In the genomic region with DNA sequence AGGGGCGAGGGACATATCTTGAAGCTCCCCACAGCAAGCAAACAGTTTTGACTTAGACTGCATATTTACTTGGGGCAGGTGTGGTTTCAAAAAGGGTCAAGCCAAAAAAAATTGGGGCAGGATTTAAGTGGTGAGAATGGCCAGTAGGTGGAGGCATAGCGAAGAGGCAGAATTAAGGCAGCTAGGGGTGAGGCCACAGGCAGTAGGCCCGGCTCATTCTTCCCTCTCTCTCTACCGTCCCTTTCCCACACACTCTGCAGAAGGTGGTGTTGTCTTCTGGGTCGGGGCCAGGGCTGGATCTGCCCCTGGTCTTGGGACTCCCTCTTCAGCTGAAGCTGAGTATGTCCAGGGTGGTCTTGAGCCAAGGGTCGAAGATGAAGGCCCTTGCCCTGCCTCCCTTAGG, we compare ENCODE assay signal across 1 cellular context.
TF ChIP-seq lines count a peak whose summit lies in the region.

No MANE protein-coding gene starts in this region.

TF ChIP-seq in HepG2, 621 proteins besides CTCF, POLR2A, EP300 and RAD21 (continues in another document):
- TF ChIP-seq, protein P1, sequence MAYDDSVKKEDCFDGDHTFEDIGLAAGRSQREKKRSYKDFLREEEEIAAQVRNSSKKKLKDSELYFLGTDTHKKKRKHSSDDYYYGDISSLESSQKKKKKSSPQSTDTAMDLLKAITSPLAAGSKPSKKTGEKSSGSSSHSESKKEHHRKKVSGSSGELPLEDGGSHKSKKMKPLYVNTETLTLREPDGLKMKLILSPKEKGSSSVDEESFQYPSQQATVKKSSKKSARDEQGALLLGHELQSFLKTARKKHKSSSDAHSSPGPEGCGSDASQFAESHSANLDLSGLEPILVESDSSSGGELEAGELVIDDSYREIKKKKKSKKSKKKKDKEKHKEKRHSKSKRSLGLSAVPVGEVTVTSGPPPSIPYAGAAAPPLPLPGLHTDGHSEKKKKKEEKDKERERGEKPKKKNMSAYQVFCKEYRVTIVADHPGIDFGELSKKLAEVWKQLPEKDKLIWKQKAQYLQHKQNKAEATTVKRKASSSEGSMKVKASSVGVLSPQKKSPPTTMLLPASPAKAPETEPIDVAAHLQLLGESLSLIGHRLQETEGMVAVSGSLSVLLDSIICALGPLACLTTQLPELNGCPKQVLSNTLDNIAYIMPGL (CRISPR knock-in tag; IDR thresholded peaks at IDR 0.05; ENCODE audit: borderline replicate concordance in 1 of 2, low read depth in 1 of 2) = 0 out of 4 replicates have a peak, but pooled peaks of 1 of the 2 experiments have one; percentile 12
- TF ChIP-seq NFYC (CRISPR knock-in tag; IDR thresholded peaks at IDR 0.05) (peak; percentile 5; the same call in 1 of the 2 replicates), HMG20A (CRISPR knock-in tag; IDR thresholded peaks at IDR 0.05; ENCODE audit: borderline replicate concordance) (no peak), KAT8 (CRISPR knock-in tag; IDR thresholded peaks at IDR 0.05) (no peak), ZNF552 (CRISPR knock-in tag; IDR thresholded peaks at IDR 0.05; ENCODE audit: borderline replicate concordance) (no peak), ZNF225 (CRISPR knock-in tag; IDR thresholded peaks at IDR 0.05) (no peak), NCOA2 (CRISPR knock-in tag; IDR thresholded peaks at IDR 0.05) (no peak), NFKB2 (CRISPR knock-in tag; IDR thresholded peaks at IDR 0.05; ENCODE audit: borderline replicate concordance) (peak; percentile 0; the same call in 1 of the 2 replicates), KDM2A (CRISPR knock-in tag; IDR thresholded peaks at IDR 0.05; ENCODE audit: borderline replicate concordance, low read depth) (no peak), NR3C1 (CRISPR knock-in tag; IDR thresholded peaks at IDR 0.05) (no peak), ZFY (CRISPR knock-in tag; IDR thresholded peaks at IDR 0.05) (peak; percentile 33; the same call in 1 of the 2 replicates), ZFAT (CRISPR knock-in tag; conservative IDR thresholded peaks at IDR 0.05) (no peak), ZFX (CRISPR knock-in tag; IDR thresholded peaks at IDR 0.05; ENCODE audit: low read depth) (peak; percentile 22), ZNF607 (CRISPR knock-in tag; IDR thresholded peaks at IDR 0.05; ENCODE audit: borderline replicate concordance) (peak; percentile 45; the same call in 1 of the 2 replicates), KDM5B (CRISPR knock-in tag; IDR thresholded peaks at IDR 0.05; ENCODE audit: borderline replicate concordance) (no peak), AKAP8 (CRISPR knock-in tag; IDR thresholded peaks at IDR 0.05) (no peak), ZNF615 (CRISPR knock-in tag; IDR thresholded peaks at IDR 0.05; ENCODE audit: borderline replicate concordance) (no peak), ZNF343 (CRISPR knock-in tag; IDR thresholded peaks at IDR 0.05) (no peak), GZF1 (CRISPR knock-in tag; IDR thresholded peaks at IDR 0.05) (no peak), KDM1A (CRISPR knock-in tag; IDR thresholded peaks at IDR 0.05) (no peak), AHR (CRISPR knock-in tag; IDR thresholded peaks at IDR 0.05) (no peak), STAG1 (CRISPR knock-in tag; IDR thresholded peaks at IDR 0.05) (peak; percentile 19)
- TF ChIP-seq, protein P2, sequence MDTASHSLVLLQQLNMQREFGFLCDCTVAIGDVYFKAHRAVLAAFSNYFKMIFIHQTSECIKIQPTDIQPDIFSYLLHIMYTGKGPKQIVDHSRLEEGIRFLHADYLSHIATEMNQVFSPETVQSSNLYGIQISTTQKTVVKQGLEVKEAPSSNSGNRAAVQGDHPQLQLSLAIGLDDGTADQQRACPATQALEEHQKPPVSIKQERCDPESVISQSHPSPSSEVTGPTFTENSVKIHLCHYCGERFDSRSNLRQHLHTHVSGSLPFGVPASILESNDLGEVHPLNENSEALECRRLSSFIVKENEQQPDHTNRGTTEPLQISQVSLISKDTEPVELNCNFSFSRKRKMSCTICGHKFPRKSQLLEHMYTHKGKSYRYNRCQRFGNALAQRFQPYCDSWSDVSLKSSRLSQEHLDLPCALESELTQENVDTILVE (CRISPR knock-in tag; IDR thresholded peaks at IDR 0.05) = no peak
- TF ChIP-seq, protein P3, sequence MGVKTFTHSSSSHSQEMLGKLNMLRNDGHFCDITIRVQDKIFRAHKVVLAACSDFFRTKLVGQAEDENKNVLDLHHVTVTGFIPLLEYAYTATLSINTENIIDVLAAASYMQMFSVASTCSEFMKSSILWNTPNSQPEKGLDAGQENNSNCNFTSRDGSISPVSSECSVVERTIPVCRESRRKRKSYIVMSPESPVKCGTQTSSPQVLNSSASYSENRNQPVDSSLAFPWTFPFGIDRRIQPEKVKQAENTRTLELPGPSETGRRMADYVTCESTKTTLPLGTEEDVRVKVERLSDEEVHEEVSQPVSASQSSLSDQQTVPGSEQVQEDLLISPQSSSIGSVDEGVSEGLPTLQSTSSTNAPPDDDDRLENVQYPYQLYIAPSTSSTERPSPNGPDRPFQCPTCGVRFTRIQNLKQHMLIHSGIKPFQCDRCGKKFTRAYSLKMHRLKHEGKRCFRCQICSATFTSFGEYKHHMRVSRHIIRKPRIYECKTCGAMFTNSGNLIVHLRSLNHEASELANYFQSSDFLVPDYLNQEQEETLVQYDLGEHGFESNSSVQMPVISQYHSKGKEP (CRISPR knock-in tag; IDR thresholded peaks at IDR 0.05) = no peak
- TF ChIP-seq, protein P4, sequence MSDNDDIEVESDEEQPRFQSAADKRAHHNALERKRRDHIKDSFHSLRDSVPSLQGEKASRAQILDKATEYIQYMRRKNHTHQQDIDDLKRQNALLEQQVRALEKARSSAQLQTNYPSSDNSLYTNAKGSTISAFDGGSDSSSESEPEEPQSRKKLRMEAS (IDR thresholded peaks at IDR 0.05) = 0 out of 2 replicates have a peak, but pooled peaks have one; percentile 5
- TF ChIP-seq, protein P5, sequence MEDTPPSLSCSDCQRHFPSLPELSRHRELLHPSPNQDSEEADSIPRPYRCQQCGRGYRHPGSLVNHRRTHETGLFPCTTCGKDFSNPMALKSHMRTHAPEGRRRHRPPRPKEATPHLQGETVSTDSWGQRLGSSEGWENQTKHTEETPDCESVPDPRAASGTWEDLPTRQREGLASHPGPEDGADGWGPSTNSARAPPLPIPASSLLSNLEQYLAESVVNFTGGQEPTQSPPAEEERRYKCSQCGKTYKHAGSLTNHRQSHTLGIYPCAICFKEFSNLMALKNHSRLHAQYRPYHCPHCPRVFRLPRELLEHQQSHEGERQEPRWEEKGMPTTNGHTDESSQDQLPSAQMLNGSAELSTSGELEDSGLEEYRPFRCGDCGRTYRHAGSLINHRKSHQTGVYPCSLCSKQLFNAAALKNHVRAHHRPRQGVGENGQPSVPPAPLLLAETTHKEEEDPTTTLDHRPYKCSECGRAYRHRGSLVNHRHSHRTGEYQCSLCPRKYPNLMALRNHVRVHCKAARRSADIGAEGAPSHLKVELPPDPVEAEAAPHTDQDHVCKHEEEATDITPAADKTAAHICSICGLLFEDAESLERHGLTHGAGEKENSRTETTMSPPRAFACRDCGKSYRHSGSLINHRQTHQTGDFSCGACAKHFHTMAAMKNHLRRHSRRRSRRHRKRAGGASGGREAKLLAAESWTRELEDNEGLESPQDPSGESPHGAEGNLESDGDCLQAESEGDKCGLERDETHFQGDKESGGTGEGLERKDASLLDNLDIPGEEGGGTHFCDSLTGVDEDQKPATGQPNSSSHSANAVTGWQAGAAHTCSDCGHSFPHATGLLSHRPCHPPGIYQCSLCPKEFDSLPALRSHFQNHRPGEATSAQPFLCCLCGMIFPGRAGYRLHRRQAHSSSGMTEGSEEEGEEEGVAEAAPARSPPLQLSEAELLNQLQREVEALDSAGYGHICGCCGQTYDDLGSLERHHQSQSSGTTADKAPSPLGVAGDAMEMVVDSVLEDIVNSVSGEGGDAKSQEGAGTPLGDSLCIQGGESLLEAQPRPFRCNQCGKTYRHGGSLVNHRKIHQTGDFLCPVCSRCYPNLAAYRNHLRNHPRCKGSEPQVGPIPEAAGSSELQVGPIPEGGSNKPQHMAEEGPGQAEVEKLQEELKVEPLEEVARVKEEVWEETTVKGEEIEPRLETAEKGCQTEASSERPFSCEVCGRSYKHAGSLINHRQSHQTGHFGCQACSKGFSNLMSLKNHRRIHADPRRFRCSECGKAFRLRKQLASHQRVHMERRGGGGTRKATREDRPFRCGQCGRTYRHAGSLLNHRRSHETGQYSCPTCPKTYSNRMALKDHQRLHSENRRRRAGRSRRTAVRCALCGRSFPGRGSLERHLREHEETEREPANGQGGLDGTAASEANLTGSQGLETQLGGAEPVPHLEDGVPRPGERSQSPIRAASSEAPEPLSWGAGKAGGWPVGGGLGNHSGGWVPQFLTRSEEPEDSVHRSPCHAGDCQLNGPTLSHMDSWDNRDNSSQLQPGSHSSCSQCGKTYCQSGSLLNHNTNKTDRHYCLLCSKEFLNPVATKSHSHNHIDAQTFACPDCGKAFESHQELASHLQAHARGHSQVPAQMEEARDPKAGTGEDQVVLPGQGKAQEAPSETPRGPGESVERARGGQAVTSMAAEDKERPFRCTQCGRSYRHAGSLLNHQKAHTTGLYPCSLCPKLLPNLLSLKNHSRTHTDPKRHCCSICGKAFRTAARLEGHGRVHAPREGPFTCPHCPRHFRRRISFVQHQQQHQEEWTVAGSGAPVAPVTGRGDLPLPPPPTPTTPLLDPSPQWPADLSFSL (CRISPR knock-in tag; IDR thresholded peaks at IDR 0.05) = no peak
- TF ChIP-seq, protein P6, sequence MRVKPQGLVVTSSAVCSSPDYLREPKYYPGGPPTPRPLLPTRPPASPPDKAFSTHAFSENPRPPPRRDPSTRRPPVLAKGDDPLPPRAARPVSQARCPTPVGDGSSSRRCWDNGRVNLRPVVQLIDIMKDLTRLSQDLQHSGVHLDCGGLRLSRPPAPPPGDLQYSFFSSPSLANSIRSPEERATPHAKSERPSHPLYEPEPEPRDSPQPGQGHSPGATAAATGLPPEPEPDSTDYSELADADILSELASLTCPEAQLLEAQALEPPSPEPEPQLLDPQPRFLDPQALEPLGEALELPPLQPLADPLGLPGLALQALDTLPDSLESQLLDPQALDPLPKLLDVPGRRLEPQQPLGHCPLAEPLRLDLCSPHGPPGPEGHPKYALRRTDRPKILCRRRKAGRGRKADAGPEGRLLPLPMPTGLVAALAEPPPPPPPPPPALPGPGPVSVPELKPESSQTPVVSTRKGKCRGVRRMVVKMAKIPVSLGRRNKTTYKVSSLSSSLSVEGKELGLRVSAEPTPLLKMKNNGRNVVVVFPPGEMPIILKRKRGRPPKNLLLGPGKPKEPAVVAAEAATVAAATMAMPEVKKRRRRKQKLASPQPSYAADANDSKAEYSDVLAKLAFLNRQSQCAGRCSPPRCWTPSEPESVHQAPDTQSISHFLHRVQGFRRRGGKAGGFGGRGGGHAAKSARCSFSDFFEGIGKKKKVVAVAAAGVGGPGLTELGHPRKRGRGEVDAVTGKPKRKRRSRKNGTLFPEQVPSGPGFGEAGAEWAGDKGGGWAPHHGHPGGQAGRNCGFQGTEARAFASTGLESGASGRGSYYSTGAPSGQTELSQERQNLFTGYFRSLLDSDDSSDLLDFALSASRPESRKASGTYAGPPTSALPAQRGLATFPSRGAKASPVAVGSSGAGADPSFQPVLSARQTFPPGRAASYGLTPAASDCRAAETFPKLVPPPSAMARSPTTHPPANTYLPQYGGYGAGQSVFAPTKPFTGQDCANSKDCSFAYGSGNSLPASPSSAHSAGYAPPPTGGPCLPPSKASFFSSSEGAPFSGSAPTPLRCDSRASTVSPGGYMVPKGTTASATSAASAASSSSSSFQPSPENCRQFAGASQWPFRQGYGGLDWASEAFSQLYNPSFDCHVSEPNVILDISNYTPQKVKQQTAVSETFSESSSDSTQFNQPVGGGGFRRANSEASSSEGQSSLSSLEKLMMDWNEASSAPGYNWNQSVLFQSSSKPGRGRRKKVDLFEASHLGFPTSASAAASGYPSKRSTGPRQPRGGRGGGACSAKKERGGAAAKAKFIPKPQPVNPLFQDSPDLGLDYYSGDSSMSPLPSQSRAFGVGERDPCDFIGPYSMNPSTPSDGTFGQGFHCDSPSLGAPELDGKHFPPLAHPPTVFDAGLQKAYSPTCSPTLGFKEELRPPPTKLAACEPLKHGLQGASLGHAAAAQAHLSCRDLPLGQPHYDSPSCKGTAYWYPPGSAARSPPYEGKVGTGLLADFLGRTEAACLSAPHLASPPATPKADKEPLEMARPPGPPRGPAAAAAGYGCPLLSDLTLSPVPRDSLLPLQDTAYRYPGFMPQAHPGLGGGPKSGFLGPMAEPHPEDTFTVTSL (CRISPR knock-in tag; IDR thresholded peaks at IDR 0.05; ENCODE audit: borderline replicate concordance) = no peak
- TF ChIP-seq, protein P7, sequence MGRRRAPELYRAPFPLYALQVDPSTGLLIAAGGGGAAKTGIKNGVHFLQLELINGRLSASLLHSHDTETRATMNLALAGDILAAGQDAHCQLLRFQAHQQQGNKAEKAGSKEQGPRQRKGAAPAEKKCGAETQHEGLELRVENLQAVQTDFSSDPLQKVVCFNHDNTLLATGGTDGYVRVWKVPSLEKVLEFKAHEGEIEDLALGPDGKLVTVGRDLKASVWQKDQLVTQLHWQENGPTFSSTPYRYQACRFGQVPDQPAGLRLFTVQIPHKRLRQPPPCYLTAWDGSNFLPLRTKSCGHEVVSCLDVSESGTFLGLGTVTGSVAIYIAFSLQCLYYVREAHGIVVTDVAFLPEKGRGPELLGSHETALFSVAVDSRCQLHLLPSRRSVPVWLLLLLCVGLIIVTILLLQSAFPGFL (CRISPR knock-in tag; IDR thresholded peaks at IDR 0.05) = no peak
- TF ChIP-seq, protein P8, sequence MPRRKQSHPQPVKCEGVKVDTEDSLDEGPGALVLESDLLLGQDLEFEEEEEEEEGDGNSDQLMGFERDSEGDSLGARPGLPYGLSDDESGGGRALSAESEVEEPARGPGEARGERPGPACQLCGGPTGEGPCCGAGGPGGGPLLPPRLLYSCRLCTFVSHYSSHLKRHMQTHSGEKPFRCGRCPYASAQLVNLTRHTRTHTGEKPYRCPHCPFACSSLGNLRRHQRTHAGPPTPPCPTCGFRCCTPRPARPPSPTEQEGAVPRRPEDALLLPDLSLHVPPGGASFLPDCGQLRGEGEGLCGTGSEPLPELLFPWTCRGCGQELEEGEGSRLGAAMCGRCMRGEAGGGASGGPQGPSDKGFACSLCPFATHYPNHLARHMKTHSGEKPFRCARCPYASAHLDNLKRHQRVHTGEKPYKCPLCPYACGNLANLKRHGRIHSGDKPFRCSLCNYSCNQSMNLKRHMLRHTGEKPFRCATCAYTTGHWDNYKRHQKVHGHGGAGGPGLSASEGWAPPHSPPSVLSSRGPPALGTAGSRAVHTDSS (CRISPR knock-in tag; conservative IDR thresholded peaks at IDR 0.05) = no peak
- TF ChIP-seq, protein P9, sequence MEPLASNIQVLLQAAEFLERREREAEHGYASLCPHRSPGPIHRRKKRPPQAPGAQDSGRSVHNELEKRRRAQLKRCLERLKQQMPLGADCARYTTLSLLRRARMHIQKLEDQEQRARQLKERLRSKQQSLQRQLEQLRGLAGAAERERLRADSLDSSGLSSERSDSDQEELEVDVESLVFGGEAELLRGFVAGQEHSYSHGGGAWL (CRISPR knock-in tag; IDR thresholded peaks at IDR 0.05) = no peak
